1 cellular context compared by ENCODE assay signal in genomic region chr6:145813285-145814034, GRCh38.
TF ChIP-seq lines count a peak whose summit lies in the region.

No MANE protein-coding gene starts in this region.

TF ChIP-seq in HepG2, 621 proteins besides CTCF, POLR2A, EP300 and RAD21 (continued from another document):
- peak; percentile 91 for TF ChIP-seq MAFG (CRISPR knock-in tag; IDR thresholded peaks at IDR 0.05)
- TF ChIP-seq CEBPG (CRISPR knock-in tag; IDR thresholded peaks at IDR 0.05), result no peak
- TF ChIP-seq ZNF589 (CRISPR knock-in tag; conservative IDR thresholded peaks at IDR 0.05), result no peak
- TF ChIP-seq, protein P1, sequence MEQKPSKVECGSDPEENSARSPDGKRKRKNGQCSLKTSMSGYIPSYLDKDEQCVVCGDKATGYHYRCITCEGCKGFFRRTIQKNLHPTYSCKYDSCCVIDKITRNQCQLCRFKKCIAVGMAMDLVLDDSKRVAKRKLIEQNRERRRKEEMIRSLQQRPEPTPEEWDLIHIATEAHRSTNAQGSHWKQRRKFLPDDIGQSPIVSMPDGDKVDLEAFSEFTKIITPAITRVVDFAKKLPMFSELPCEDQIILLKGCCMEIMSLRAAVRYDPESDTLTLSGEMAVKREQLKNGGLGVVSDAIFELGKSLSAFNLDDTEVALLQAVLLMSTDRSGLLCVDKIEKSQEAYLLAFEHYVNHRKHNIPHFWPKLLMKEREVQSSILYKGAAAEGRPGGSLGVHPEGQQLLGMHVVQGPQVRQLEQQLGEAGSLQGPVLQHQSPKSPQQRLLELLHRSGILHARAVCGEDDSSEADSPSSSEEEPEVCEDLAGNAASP (CRISPR knock-in tag; IDR thresholded peaks at IDR 0.05; ENCODE audit: borderline replicate concordance), result peak; percentile 57; the same call in 1 of the 2 replicates
- TF ChIP-seq RXRB (CRISPR knock-in tag; IDR thresholded peaks at IDR 0.05; ENCODE audit: borderline replicate concordance), result peak; percentile 29; the same call in 1 of the 2 replicates
- peak; percentile 81 for TF ChIP-seq SAP130 (CRISPR knock-in tag; IDR thresholded peaks at IDR 0.05; ENCODE audit: low read depth)
- TF ChIP-seq CAMTA2 (CRISPR knock-in tag; IDR thresholded peaks at IDR 0.05; ENCODE audit: borderline replicate concordance), result 0 out of 2 replicates have a peak, but pooled peaks have one; percentile 1
- peak; percentile 83 to 95 for TF ChIP-seq MAFK (conservative IDR thresholded peaks at IDR 0.05 in 1 of 2, IDR thresholded peaks at IDR 0.05 in 1 of 2; ENCODE audit: low read length in 2 of 2)
- 0 out of 2 replicates have a peak, but pooled peaks have one; percentile 18 for TF ChIP-seq NCOR1 (IDR thresholded peaks at IDR 0.05; ENCODE audit: borderline replicate concordance, low read length)
- TF ChIP-seq SP140L (CRISPR knock-in tag; IDR thresholded peaks at IDR 0.05; ENCODE audit: borderline replicate concordance), result 0 out of 2 replicates have a peak, but pooled peaks have one; percentile 14
- TF ChIP-seq ARNT2 (CRISPR knock-in tag; IDR thresholded peaks at IDR 0.05; ENCODE audit: low read depth), result no peak
- TF ChIP-seq ZNF205 (CRISPR knock-in tag; IDR thresholded peaks at IDR 0.05), result 0 out of 2 replicates have a peak, but pooled peaks have one; percentile 19
- TF ChIP-seq ISX (CRISPR knock-in tag; conservative IDR thresholded peaks at IDR 0.05), result no peak
- TF ChIP-seq ZNF431 (CRISPR knock-in tag; IDR thresholded peaks at IDR 0.05; ENCODE audit: borderline replicate concordance, low read depth), result no peak
- 0 out of 2 replicates have a peak, but pooled peaks have one; percentile 9 for TF ChIP-seq SATB2 (CRISPR knock-in tag; IDR thresholded peaks at IDR 0.05)
- TF ChIP-seq MAFF (IDR thresholded peaks at IDR 0.05; ENCODE audit: low read depth, low read length), result peak; percentile 91
- peak; percentile 15; the same call in 1 of the 2 replicates for TF ChIP-seq ARID5B (CRISPR knock-in tag; IDR thresholded peaks at IDR 0.05)
- peak; percentile 66; the same call in 1 of the 2 replicates for TF ChIP-seq SIN3A (IDR thresholded peaks at IDR 0.05; ENCODE audit: borderline replicate concordance, low read depth, low read length)
- TF ChIP-seq ZNF570 (CRISPR knock-in tag; IDR thresholded peaks at IDR 0.05; ENCODE audit: borderline replicate concordance), result no peak
